In genomic region chr12:8080131-8080530, GRCh38 we compare ENCODE assay signal across 12 cellular contexts. TPM values are rescaled to one million over a fixed set of nuclear protein-coding genes. Genes with fewer than 3 reads are reported as not detected.
A peak's percentile ranks its signal among the peaks of the same experiment; 100 is the strongest.
DNase-seq lines count a peak whose midpoint lies in the region; ATAC-seq, FAIRE-seq and TF ChIP-seq lines count a peak whose summit lies in the region.
"Had no signal": no experiment of that assay in that cellular context is flagged by ENCODE, and none has a peak within 500 bp of the region (broad histone marks: within the 10 kb centered on the region; RNA-seq: fewer than 3 reads in every experiment).

No MANE protein-coding gene starts in this region.

- TF ChIP-seq POLR2A in HepG2 (IDR thresholded peaks at IDR 0.05; ENCODE audit: insufficient read depth in 1 of 2, low read depth in 2 of 2, low read length in 2 of 2) (no peak), right lobe of liver (IDR thresholded peaks at IDR 0.05) (no peak)

- H3K4me2 ChIP-seq in HepG2 (ENCODE audit: low read depth, low read length) = peak overlapping the region; percentile 82
- H3K4me2 ChIP-seq in OCI-LY7 (ENCODE audit: low read length) = peak overlapping the region; percentile 82
- H3K4me2 ChIP-seq in mammary epithelial cell (ENCODE audit: insufficient read depth, low read depth, low read length) = peak overlapping the region; percentile 92

- no peaks in the 10 kb centered on the region; a peak in 1 of 5 replicates for H3K27me3 ChIP-seq in HepG2 (ENCODE audit: control insufficient read depth in 1 of 2, insufficient read depth in 2 of 2, low read length in 2 of 2)
- no peaks in the 10 kb centered on the region for H3K27me3 ChIP-seq in right lobe of liver
- H3K27me3 ChIP-seq in mammary epithelial cell (ENCODE audit: insufficient read depth, low read length) = no peaks in the 10 kb centered on the region

- no peak overlapping the region for H3K27ac ChIP-seq in HepG2 (ENCODE audit: extremely low read length, insufficient read depth, low read length)
- H3K27ac ChIP-seq in right lobe of liver = no peak overlapping the region
- no peak overlapping the region for H3K27ac ChIP-seq in OCI-LY7 (ENCODE audit: low read depth, low read length, poor library complexity, severe bottlenecking)
- no peak overlapping the region for H3K27ac ChIP-seq in mammary epithelial cell (ENCODE audit: insufficient read depth, low read depth, low read length)

- dilution Hi-C loops in mammary epithelial cell (cut with HindIII; ENCODE audit: low sequenced_read_pairs) = no loop called here

- no peak for DNase-seq in HepG2 (ENCODE audit: low spot score)
- no peak for DNase-seq in right lobe of liver
- DNase-seq in OCI-LY7 (ENCODE audit: low spot score) = no peak
- DNase-seq in mammary epithelial cell = no peak
- DNase-seq in ecto neural progenitor cell (ENCODE audit: low spot score) = no peak
- no peak for DNase-seq in glomerular visceral epithelial cell (ENCODE audit: extremely low spot score)
- DNase-seq in left ventricle myocardium superior = no peak
- DNase-seq: activated CD4-positive, alpha-beta T cell treated with anti-CD3 and anti-CD28 coated beads, Interleukin-2, amount 50 U/mL, for 4 hours; mesendoderm; NCI-H446 treated with DMSO at 0.1 percent for 48 hours had no signal

- CTCF ChIA-PET in HepG2 (lab: Yijun Ruan, JAX; ENCODE audit: low intra/inter-chr PET ratio, low total read pairs) (no interaction called here), OCI-LY7 (lab: Charles Lee; ENCODE audit: unreplicated experiment) (interaction anchor here (0.6 kb wide), 1 partner anchor 147 kb away, joined by 3 read pairs; no protein-coding TSS in a partner anchor), mammary epithelial cell (lab: Charles Lee; ENCODE audit: low non-redundant PET) (no interaction called here)

- TF ChIP-seq EP300 in HepG2 (IDR thresholded peaks at IDR 0.05; ENCODE audit: low read depth in 2 of 2, low read length in 2 of 2) (no peak), HepG2 (CRISPR knock-in tag; IDR thresholded peaks at IDR 0.05; ENCODE audit: borderline replicate concordance) (no peak)

- BruUV-seq in HepG2 (replicated peaks; lab: Mats Ljungman, UMichigan) = no TSS peak
- BruUV-seq in OCI-LY7 (replicated peaks; lab: Mats Ljungman, UMichigan) = no TSS peak
- no TSS peak for BruUV-seq in mammary epithelial cell (replicated peaks; lab: Mats Ljungman, UMichigan)

- FAIRE-seq in HepG2 (lab: Jason Lieb, UNC) = no peak

- ATAC-seq in HepG2 = no peak
- no peak for ATAC-seq in right lobe of liver
- ATAC-seq in esophagus mucosa = no peak
- no peak for ATAC-seq in left ventricle myocardium superior
- ATAC-seq: Right ventricle myocardium inferior had no signal

- in situ Hi-C loops in HepG2 (cut with HindIII; ENCODE audit: extremely low pct_ligation_motif_present, low pct_unique_long_range_greater_than_20kb) (no loop called here), mammary epithelial cell (cut with MboI; ENCODE audit: low sequenced_read_pairs in 2 of 2) (no loop called here)

- no peak overlapping the region for H3K4me3 ChIP-seq in HepG2 (replicated peaks in 1 of 3; ENCODE audit: insufficient read depth in 1 of 3, low read depth in 2 of 3, low read length in 3 of 3)
- H3K4me3 ChIP-seq in right lobe of liver = no peak overlapping the region
- peak overlapping the region; percentile 88 for H3K4me3 ChIP-seq in OCI-LY7 (ENCODE audit: low read depth, low read length, poor library complexity, severe bottlenecking)
- H3K4me3 ChIP-seq in mammary epithelial cell (replicated peaks in 1 of 3; ENCODE audit: insufficient read depth in 1 of 3, low read depth in 2 of 3, low read length in 3 of 3) = no peak overlapping the region

- H3K9me2 ChIP-seq in OCI-LY7 (ENCODE audit: insufficient read depth, low read length) = no peaks in the 10 kb centered on the region

- H4K20me1 ChIP-seq in HepG2 (ENCODE audit: insufficient read depth, low read length) = no peaks in the 10 kb centered on the region
- H4K20me1 ChIP-seq in OCI-LY7 (ENCODE audit: insufficient read depth, low read length) = no peaks in the 10 kb centered on the region
- H4K20me1 ChIP-seq in mammary epithelial cell (ENCODE audit: insufficient read depth, low read length) = no peaks in the 10 kb centered on the region

- intact Hi-C loops in HepG2 (cut with micrococcal nuclease; ENCODE audit: unreplicated experiment) = loop anchor here (5.0 kb wide), 1 partner anchor 48 kb away; the partner anchor contains the start of gene FOXJ2
- intact Hi-C loops in right lobe of liver (cut with DNase I) = loop anchor here in 1 of 2 donors (10.0 kb wide), 1 partner anchor 45 kb away; the partner anchor contains the start of gene FOXJ2
- intact Hi-C loops in OCI-LY7 (cut with micrococcal nuclease; ENCODE audit: unreplicated experiment) = loop anchor here (5.0 to 10.0 kb wide), 2 partner anchors 165 to 888 kb away; no protein-coding TSS in a partner anchor
- intact Hi-C loops in mammary epithelial cell (cut with micrococcal nuclease) = no loop called here
- intact Hi-C loops in left ventricle myocardium superior (cut with micrococcal nuclease) = no loop called here

- no peak for TF ChIP-seq CTCF in HepG2 (CRISPR knock-in tag; IDR thresholded peaks at IDR 0.05)
- TF ChIP-seq CTCF in right lobe of liver (IDR thresholded peaks at IDR 0.05) = no peak
- no peak for TF ChIP-seq CTCF in OCI-LY7 (conservative IDR thresholded peaks at IDR 0.05; ENCODE audit: low read length)
- TF ChIP-seq CTCF in mammary epithelial cell (conservative IDR thresholded peaks at IDR 0.05 in 1 of 2, IDR thresholded peaks at IDR 0.05 in 1 of 2; ENCODE audit: extremely low read depth in 1 of 2, insufficient read depth in 1 of 2, low read depth in 1 of 2, low read length in 2 of 2) = no peak

- TF ChIP-seq RAD21 in HepG2 (CRISPR knock-in tag; IDR thresholded peaks at IDR 0.05) = no peak

- H3K36me3 ChIP-seq in HepG2 (replicated peaks in 1 of 2; ENCODE audit: control insufficient read depth in 1 of 2, insufficient read depth in 2 of 2, low read length in 2 of 2) = no peaks in the 10 kb centered on the region
- no peaks in the 10 kb centered on the region for H3K36me3 ChIP-seq in right lobe of liver
- peaks cover 7% of the 10 kb centered on the region for H3K36me3 ChIP-seq in OCI-LY7 (ENCODE audit: insufficient read depth, low read length)
- H3K36me3 ChIP-seq in mammary epithelial cell (ENCODE audit: insufficient read depth, low read length) = no peaks in the 10 kb centered on the region

- H3K9ac ChIP-seq in HepG2 (ENCODE audit: insufficient read depth, low read depth, low read length) = no peak overlapping the region
- no peak overlapping the region for H3K9ac ChIP-seq in mammary epithelial cell (ENCODE audit: insufficient read depth, low read length)

- H3K4me1 ChIP-seq in HepG2 (ENCODE audit: insufficient read depth, low read length) (peaks cover 29% of the 10 kb centered on the region), right lobe of liver (peaks cover 0 to 19% (median 4%) of the 10 kb centered on the region in 4 donors), OCI-LY7 (ENCODE audit: insufficient read depth, low read length, poor library complexity, severe bottlenecking) (peaks cover 34% of the 10 kb centered on the region), mammary epithelial cell (ENCODE audit: insufficient read depth, low read length) (peaks cover 24% of the 10 kb centered on the region)

- peaks cover 26% of the 10 kb centered on the region for H3K79me2 ChIP-seq in HepG2 (ENCODE audit: insufficient read depth, low read length)
- H3K79me2 ChIP-seq in OCI-LY7 (ENCODE audit: insufficient read depth, low read depth, low read length) = peaks cover 38% of the 10 kb centered on the region
- H3K79me2 ChIP-seq in mammary epithelial cell (ENCODE audit: insufficient read depth, low read length) = peaks cover 38% of the 10 kb centered on the region

- POLR2A ChIA-PET in HepG2 (lab: Yijun Ruan, JAX) = no interaction called here
- POLR2A ChIA-PET in OCI-LY7 (lab: Charles Lee) = interaction anchor here (0.6 kb wide), 1 partner anchor 12 kb away, joined by 5 read pairs; no protein-coding TSS in a partner anchor

- H3K9me3 ChIP-seq in HepG2 (ENCODE audit: low read length) (no peaks in the 10 kb centered on the region), right lobe of liver (no peaks in the 10 kb centered on the region), OCI-LY7 (ENCODE audit: low read length) (no peaks in the 10 kb centered on the region), mammary epithelial cell (replicated peaks; ENCODE audit: insufficient read depth, low read length) (no peaks in the 10 kb centered on the region)

- H2AFZ ChIP-seq in HepG2 (ENCODE audit: low read length) (no peak overlapping the region), OCI-LY7 (ENCODE audit: low read length) (peak overlapping the region; percentile 79; the same call in 1 of the 2 replicates), mammary epithelial cell (ENCODE audit: low read depth, low read length) (no peak overlapping the region)

RNA-seq across cellular contexts. Expression of gene NECAP1, which starts 1.9 kb away (rescaled TPM):
- total RNA-seq in HepG2 (2016; rRNA removed; fragmentation: Illumina TruSeq; extraction: Trizol) (28.4 and 33.8 TPM in 2 replicates), right lobe of liver (10 to 100 TPM; 12.9 to 32.1 (median 17.1) TPM), OCI-LY7 (2022) (27.1 and 29.0 TPM in 2 replicates), mammary epithelial cell (10 to 100 TPM; 33.8 to 43.5 TPM), esophagus mucosa (19.3 TPM), left ventricle myocardium superior (18.7 TPM)
- 3.8 and 4.0 TPM in 2 replicates for total RNA-seq in HepG2 (2016; cell fraction: cytosol; rRNA removed; fragmentation: Illumina TruSeq; extraction: Trizol; ENCODE audit: low read depth)
- 28.8 and 35.2 TPM in 2 replicates for total RNA-seq in HepG2 (2016; cell fraction: insoluble cytoplasmic fraction; rRNA removed; fragmentation: Illumina TruSeq; extraction: Trizol)
- total RNA-seq in HepG2 (2016; cell fraction: membrane; rRNA removed; fragmentation: Illumina TruSeq; extraction: Trizol) = 10.9 and 13.5 TPM in 2 replicates
- total RNA-seq in HepG2 (2016; cell fraction: nucleus; rRNA removed; fragmentation: Illumina TruSeq; extraction: Trizol) = 19.3 and 24.6 TPM in 2 replicates
- polyA plus RNA-seq in HepG2 (2011; rRNA removed) (17.7 and 24.4 TPM in 2 replicates), mammary epithelial cell (26.4 TPM)
- 23.1 and 25.7 TPM in 2 replicates for polyA plus RNA-seq in HepG2 (2011; cell fraction: cytosol; rRNA removed)
- 23.3 and 25.9 TPM in 2 replicates for polyA plus RNA-seq in HepG2 (2011; cell fraction: nucleus; rRNA removed)
- polyA plus RNA-seq in HepG2 (2012) = 13.2 and 15.4 TPM in 2 replicates
- polyA plus RNA-seq in HepG2 (2016; cell fraction: cytosol; fragmentation: Illumina TruSeq; extraction: Trizol; ENCODE audit: low read depth) = 1.1 and 1.3 TPM in 2 replicates
- 29.8 and 32.2 TPM in 2 replicates for polyA plus RNA-seq in HepG2 (2016; cell fraction: insoluble cytoplasmic fraction; fragmentation: Illumina TruSeq; extraction: Trizol; ENCODE audit: low read depth)
- polyA plus RNA-seq in HepG2 (2016; cell fraction: membrane; fragmentation: Illumina TruSeq; extraction: Trizol; ENCODE audit: low read depth) = 3.2 and 4.2 TPM in 2 replicates
- polyA plus RNA-seq in HepG2 (2016; cell fraction: nucleus; fragmentation: Illumina TruSeq; extraction: Trizol; ENCODE audit: insufficient read depth, low read depth) = 25.5 and 30.5 TPM in 2 replicates
- 23.1 and 37.5 TPM in 2 replicates for polyA minus RNA-seq in HepG2 (2011; rRNA and poly(A)+ RNA removed; ENCODE audit: low replicate concordance)
- polyA minus RNA-seq in HepG2 (2011; cell fraction: cytosol; rRNA and poly(A)+ RNA removed) = 20.2 and 23.5 TPM in 2 replicates
- polyA minus RNA-seq in HepG2 (2011; cell fraction: nucleus; rRNA and poly(A)+ RNA removed) = 20.9 and 33.4 TPM in 2 replicates
- 34.7 and 35.6 TPM in 2 replicates for total RNA-seq in OCI-LY7 (2014; rRNA removed; shearing (Covaris generic))
- polyA minus RNA-seq in mammary epithelial cell = 24.7 TPM

RNA-seq across cellular contexts. Expression of gene C3AR1, which starts 14.0 kb away (rescaled TPM):
- total RNA-seq in HepG2 (2016; rRNA removed; fragmentation: Illumina TruSeq; extraction: Trizol) = not detected in 2 replicates
- not detected in 2 replicates for total RNA-seq in HepG2 (2016; cell fraction: cytosol; rRNA removed; fragmentation: Illumina TruSeq; extraction: Trizol; ENCODE audit: low read depth)
- not detected in 2 replicates for total RNA-seq in HepG2 (2016; cell fraction: insoluble cytoplasmic fraction; rRNA removed; fragmentation: Illumina TruSeq; extraction: Trizol)
- total RNA-seq in HepG2 (2016; cell fraction: membrane; rRNA removed; fragmentation: Illumina TruSeq; extraction: Trizol) = not detected in 2 replicates
- total RNA-seq in HepG2 (2016; cell fraction: nucleus; rRNA removed; fragmentation: Illumina TruSeq; extraction: Trizol) = not detected in 2 replicates
- not detected in 2 replicates for polyA plus RNA-seq in HepG2 (2011; rRNA removed)
- polyA plus RNA-seq in HepG2 (2011; cell fraction: cytosol; rRNA removed) = not detected in 2 replicates
- not detected in 2 replicates for polyA plus RNA-seq in HepG2 (2011; cell fraction: nucleus; rRNA removed)
- not detected in 2 replicates for polyA plus RNA-seq in HepG2 (2012)
- polyA plus RNA-seq in HepG2 (2016; cell fraction: cytosol; fragmentation: Illumina TruSeq; extraction: Trizol; ENCODE audit: low read depth) = not detected in 2 replicates
- polyA plus RNA-seq in HepG2 (2016; cell fraction: insoluble cytoplasmic fraction; fragmentation: Illumina TruSeq; extraction: Trizol; ENCODE audit: low read depth) = not detected in 2 replicates
- not detected in 2 replicates for polyA plus RNA-seq in HepG2 (2016; cell fraction: membrane; fragmentation: Illumina TruSeq; extraction: Trizol; ENCODE audit: low read depth)
- not detected in 2 replicates for polyA plus RNA-seq in HepG2 (2016; cell fraction: nucleus; fragmentation: Illumina TruSeq; extraction: Trizol; ENCODE audit: insufficient read depth, low read depth)
- polyA minus RNA-seq in HepG2 (2011; rRNA and poly(A)+ RNA removed; ENCODE audit: low replicate concordance) = not detected in 2 replicates
- polyA minus RNA-seq in HepG2 (2011; cell fraction: cytosol; rRNA and poly(A)+ RNA removed) = not detected in 2 replicates
- not detected in 2 replicates for polyA minus RNA-seq in HepG2 (2011; cell fraction: nucleus; rRNA and poly(A)+ RNA removed)
- total RNA-seq in right lobe of liver = 10 to 100 TPM in 1 of 6 experiments, 1 to 10 TPM in 5; 2.0 to 11.9 (median 3.8) TPM
- total RNA-seq in OCI-LY7 (2014; rRNA removed; shearing (Covaris generic)) = not detected in 2 replicates
- not detected in 2 replicates for total RNA-seq in OCI-LY7 (2022)
- total RNA-seq in mammary epithelial cell = under 1 TPM; 0.17 to 0.42 TPM
- polyA plus RNA-seq in mammary epithelial cell = 0.25 TPM
- polyA minus RNA-seq in mammary epithelial cell = not detected
- 0.76 TPM for total RNA-seq in esophagus mucosa
- total RNA-seq in left ventricle myocardium superior = 6.9 TPM

RNA-seq across cellular contexts. Expression of gene CLEC4A, which starts 43.3 kb away (rescaled TPM):
- total RNA-seq in HepG2 (2016; rRNA removed; fragmentation: Illumina TruSeq; extraction: Trizol) = not detected in 2 replicates
- not detected in 2 replicates for total RNA-seq in HepG2 (2016; cell fraction: cytosol; rRNA removed; fragmentation: Illumina TruSeq; extraction: Trizol; ENCODE audit: low read depth)
- 0.41 TPM in 1 of 2 replicates, not detected in the other for total RNA-seq in HepG2 (2016; cell fraction: insoluble cytoplasmic fraction; rRNA removed; fragmentation: Illumina TruSeq; extraction: Trizol)
- total RNA-seq in HepG2 (2016; cell fraction: membrane; rRNA removed; fragmentation: Illumina TruSeq; extraction: Trizol) = 0.14 TPM in 1 of 2 replicates, not detected in the other
- 0.50 TPM in 1 of 2 replicates, not detected in the other for total RNA-seq in HepG2 (2016; cell fraction: nucleus; rRNA removed; fragmentation: Illumina TruSeq; extraction: Trizol)
- polyA plus RNA-seq in HepG2 (2011; rRNA removed) = 0.50 and 0.55 TPM in 2 replicates
- 0.08 TPM in 1 of 2 replicates, not detected in the other for polyA plus RNA-seq in HepG2 (2011; cell fraction: cytosol; rRNA removed)
- polyA plus RNA-seq in HepG2 (2011; cell fraction: nucleus; rRNA removed) = 1.1 and 1.2 TPM in 2 replicates
- 0.55 and 0.60 TPM in 2 replicates for polyA plus RNA-seq in HepG2 (2012)
- polyA plus RNA-seq in HepG2 (2016; cell fraction: cytosol; fragmentation: Illumina TruSeq; extraction: Trizol; ENCODE audit: low read depth) = 0.17 and 0.19 TPM in 2 replicates
- not detected in 2 replicates for polyA plus RNA-seq in HepG2 (2016; cell fraction: insoluble cytoplasmic fraction; fragmentation: Illumina TruSeq; extraction: Trizol; ENCODE audit: low read depth)
- not detected in 2 replicates for polyA plus RNA-seq in HepG2 (2016; cell fraction: membrane; fragmentation: Illumina TruSeq; extraction: Trizol; ENCODE audit: low read depth)
- polyA plus RNA-seq in HepG2 (2016; cell fraction: nucleus; fragmentation: Illumina TruSeq; extraction: Trizol; ENCODE audit: insufficient read depth, low read depth) = 1.0 and 1.4 TPM in 2 replicates
- 0.90 TPM in 1 of 2 replicates, not detected in the other for polyA minus RNA-seq in HepG2 (2011; rRNA and poly(A)+ RNA removed; ENCODE audit: low replicate concordance)
- not detected in 2 replicates for polyA minus RNA-seq in HepG2 (2011; cell fraction: cytosol; rRNA and poly(A)+ RNA removed)
- 0.62 and 1.0 TPM in 2 replicates for polyA minus RNA-seq in HepG2 (2011; cell fraction: nucleus; rRNA and poly(A)+ RNA removed)
- 1 to 10 TPM in 1 of 6 experiments, under 1 TPM in 4, not detected in 1; 0.25 to 1.3 (median 0.63) TPM for total RNA-seq in right lobe of liver
- total RNA-seq in OCI-LY7 (2014; rRNA removed; shearing (Covaris generic)) = 0.50 and 2.4 TPM in 2 replicates
- total RNA-seq in OCI-LY7 (2022) = 0.41 and 0.99 TPM in 2 replicates
- total RNA-seq in mammary epithelial cell = under 1 TPM in 1 of 2 donors, not detected in 1; 0.17 TPM
- 0.15 TPM for polyA plus RNA-seq in mammary epithelial cell
- polyA minus RNA-seq in mammary epithelial cell = not detected
- 0.96 TPM for total RNA-seq in esophagus mucosa
- total RNA-seq in left ventricle myocardium superior = not detected

RNA-seq across cellular contexts. Expression of gene FOXJ2, which starts 47.6 kb away (rescaled TPM):
- 2.2 and 3.0 TPM in 2 replicates for total RNA-seq in HepG2 (2016; rRNA removed; fragmentation: Illumina TruSeq; extraction: Trizol)
- total RNA-seq in HepG2 (2016; cell fraction: cytosol; rRNA removed; fragmentation: Illumina TruSeq; extraction: Trizol; ENCODE audit: low read depth) = 0.40 and 0.79 TPM in 2 replicates
- 1.9 and 2.6 TPM in 2 replicates for total RNA-seq in HepG2 (2016; cell fraction: insoluble cytoplasmic fraction; rRNA removed; fragmentation: Illumina TruSeq; extraction: Trizol)
- total RNA-seq in HepG2 (2016; cell fraction: membrane; rRNA removed; fragmentation: Illumina TruSeq; extraction: Trizol) = 1.6 and 1.8 TPM in 2 replicates
- total RNA-seq in HepG2 (2016; cell fraction: nucleus; rRNA removed; fragmentation: Illumina TruSeq; extraction: Trizol) = 3.4 and 3.8 TPM in 2 replicates
- polyA plus RNA-seq in HepG2 (2011; rRNA removed) = 2.4 and 2.9 TPM in 2 replicates
- polyA plus RNA-seq in HepG2 (2011; cell fraction: cytosol; rRNA removed) = 1.2 and 1.3 TPM in 2 replicates
- polyA plus RNA-seq in HepG2 (2011; cell fraction: nucleus; rRNA removed) = 4.7 and 5.1 TPM in 2 replicates
- polyA plus RNA-seq in HepG2 (2012) = 2.9 and 4.3 TPM in 2 replicates
- 0.14 and 0.19 TPM in 2 replicates for polyA plus RNA-seq in HepG2 (2016; cell fraction: cytosol; fragmentation: Illumina TruSeq; extraction: Trizol; ENCODE audit: low read depth)
- polyA plus RNA-seq in HepG2 (2016; cell fraction: insoluble cytoplasmic fraction; fragmentation: Illumina TruSeq; extraction: Trizol; ENCODE audit: low read depth) = 2.9 and 3.1 TPM in 2 replicates
- 0.69 and 0.73 TPM in 2 replicates for polyA plus RNA-seq in HepG2 (2016; cell fraction: membrane; fragmentation: Illumina TruSeq; extraction: Trizol; ENCODE audit: low read depth)
- polyA plus RNA-seq in HepG2 (2016; cell fraction: nucleus; fragmentation: Illumina TruSeq; extraction: Trizol; ENCODE audit: insufficient read depth, low read depth) = 6.6 and 7.8 TPM in 2 replicates
- 4.0 and 8.3 TPM in 2 replicates for polyA minus RNA-seq in HepG2 (2011; rRNA and poly(A)+ RNA removed; ENCODE audit: low replicate concordance)
- polyA minus RNA-seq in HepG2 (2011; cell fraction: cytosol; rRNA and poly(A)+ RNA removed) = 1.7 and 1.9 TPM in 2 replicates
- 2.8 and 3.6 TPM in 2 replicates for polyA minus RNA-seq in HepG2 (2011; cell fraction: nucleus; rRNA and poly(A)+ RNA removed)
- 1 to 10 TPM; 4.4 to 5.7 (median 4.8) TPM for total RNA-seq in right lobe of liver
- 4.1 and 5.7 TPM in 2 replicates for total RNA-seq in OCI-LY7 (2014; rRNA removed; shearing (Covaris generic))
- total RNA-seq in OCI-LY7 (2022) = 9.3 and 9.9 TPM in 2 replicates
- total RNA-seq in mammary epithelial cell = 10 to 100 TPM in 1 of 2 donors, 1 to 10 TPM in 1; 7.2 to 16.4 TPM
- polyA plus RNA-seq in mammary epithelial cell = 5.1 TPM
- polyA minus RNA-seq in mammary epithelial cell = 18.9 TPM
- total RNA-seq in esophagus mucosa = 7.6 TPM
- total RNA-seq in left ventricle myocardium superior = 25.9 TPM

Comparison
In these comparisons a context has a peak if more than half of its experiments do, and no peak if none do; other contexts are left out.
1. intact Hi-C loops: an anchor here in HepG2 (5.0 kb wide) and OCI-LY7 (5.0 to 10.0 kb wide); none called in mammary epithelial cell and left ventricle myocardium superior.